Comparison of ENCODE assay signal across 23 cellular contexts in the genomic region with DNA sequence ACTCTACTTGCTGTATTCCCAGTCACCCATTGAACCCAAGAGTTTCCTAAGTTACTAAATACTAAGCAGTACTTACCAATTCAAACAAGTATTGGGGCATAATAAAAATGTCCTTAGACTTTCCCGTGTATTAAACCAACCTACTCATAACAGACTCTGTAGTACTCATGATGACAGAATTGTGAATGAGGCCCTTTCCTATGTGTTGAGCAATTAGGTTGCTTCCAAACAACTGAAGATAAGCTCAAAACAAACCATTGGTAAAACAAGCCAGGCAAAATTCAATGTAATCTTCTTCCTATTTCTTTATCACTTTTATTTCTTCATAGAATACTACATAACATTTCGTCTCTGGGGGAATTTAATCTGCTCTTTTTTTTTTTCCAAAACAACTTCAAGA.
"Had no signal": no experiment of that assay in that cellular context is flagged by ENCODE, and none has a peak within 500 bp of the region (broad histone marks: within the 10 kb centered on the region; RNA-seq: fewer than 3 reads in every experiment).

No MANE protein-coding gene starts in this region.

- H3K4me3 ChIP-seq: K562, Peyer's patch had no signal

- H3K27me3 ChIP-seq: brain microvascular endothelial cell, Peyer's patch had no signal

- H3K4me1 ChIP-seq: Peyer's patch had no signal

- H3K9me3 ChIP-seq: Peyer's patch had no signal

- H3K27ac ChIP-seq: brain microvascular endothelial cell, Peyer's patch, RWPE1 had no signal

- ATAC-seq: activated naive CD4-positive, alpha-beta T cell treated with anti-CD3 and anti-CD28 coated beads, Interleukin-2, amount 50 U/mL, for 72 hours; activated naive CD8-positive, alpha-beta T cell treated with anti-CD3 and anti-CD28 coated beads, Interleukin-2, amount 50 U/mL, for 24 hours; activated T-cell treated with anti-CD3 and anti-CD28 coated beads, Interleukin-2, amount 50 U/mL, for 4 hours; K562 had no signal

- H3K36me3 ChIP-seq: brain microvascular endothelial cell, Peyer's patch had no signal

- DNase-seq: activated CD4-positive, alpha-beta memory T cell treated with anti-CD3 and anti-CD28 coated beads for 36 hours; activated CD4-positive, alpha-beta T cell treated with anti-CD3 and anti-CD28 coated beads, Interleukin-2, amount 10 ng/mL, durations not matched to agents 7 days and 5 days; activated CD4-positive, CD25-positive, alpha-beta regulatory T cell; activated CD8-positive, alpha-beta memory T cell treated with anti-CD3 and anti-CD28 coated beads for 24 hours; activated effector memory CD4-positive, alpha-beta T cell treated with anti-CD3 and anti-CD28 coated beads, Interleukin-2, amount 50 U/mL, for 16 hours; activated naive CD4-positive, alpha-beta T cell treated with Interleukin-2 at 50 U/mL for 16 hours; activated naive CD8-positive, alpha-beta T cell treated with anti-CD3 and anti-CD28 coated beads, Interleukin-2, amount 50 U/mL, for 24 hours; activated T-cell treated with anti-CD3 and anti-CD28 coated beads, Interleukin-2, amount 50 U/mL, for 4 hours; brain microvascular endothelial cell; central memory CD4-positive, alpha-beta T cell; Kasumi-1; NCI-H1048; NCI-H146; NCI-H187 treated with DMSO at 0.1 percent for 48 hours; NCI-H2081 treated with DMSO at 0.1 percent for 48 hours; NCI-H2227 treated with DMSO at 0.1 percent for 48 hours; NCI-H526; NCI-H82; Peyer's patch; SHP77 treated with DMSO at 0.1 percent for 48 hours had no signal
